ENCODE assay signal across 14 cellular contexts in genomic region chr14:102732924-102733323, GRCh38. TPM values are rescaled to one million over a fixed set of nuclear protein-coding genes. Genes with fewer than 3 reads are reported as not detected.
A peak's percentile ranks its signal among the peaks of the same experiment; 100 is the strongest.
DNase-seq lines count a peak whose midpoint lies in the region; ATAC-seq, FAIRE-seq and TF ChIP-seq lines count a peak whose summit lies in the region.
"Had no signal": no experiment of that assay in that cellular context is flagged by ENCODE, and none has a peak within 500 bp of the region (broad histone marks: within the 10 kb centered on the region; RNA-seq: fewer than 3 reads in every experiment).

No MANE protein-coding gene starts in this region.

- no peaks in the 10 kb centered on the region for H3K27me3 Mint-ChIP-seq in activated T-cell treated with anti-CD3 and anti-CD28 coated beads, Interleukin-2, amount 50 U/mL, for 4 hours (ENCODE audit: low read depth)
- H3K27me3 Mint-ChIP-seq in astrocyte (ENCODE audit: low read depth, unreplicated experiment): no peaks in the 10 kb centered on the region

- H3K9me3 ChIP-seq in astrocyte (ENCODE audit: insufficient read depth, low read depth, low read length) (no peaks in the 10 kb centered on the region), upper lobe of right lung (no peaks in the 10 kb centered on the region)

- peak; percentile 14 for DNase-seq in activated T-cell treated with anti-CD3 and anti-CD28 coated beads, Interleukin-2, amount 50 U/mL, for 1 hour
- no peak for DNase-seq in activated T-cell treated with anti-CD3 and anti-CD28 coated beads, Interleukin-2, amount 50 U/mL, for 4 hours
- DNase-seq in astrocyte (ENCODE audit: low read depth): no peak
- DNase-seq in mesenteric fat pad (ENCODE audit: low spot score): peak; percentile 43
- DNase-seq in upper lobe of right lung: peak; percentile 44
- no peak for DNase-seq in ACHN
- DNase-seq: C1 segment of cervical spinal cord, COR-L47, HCEC 1CT, IMR-90, NCI-H1417 treated with DMSO at 0.1 percent for 48 hours, NCI-H2029 treated with DMSO at 0.1 percent for 48 hours had no signal

- H3K4me1 ChIP-seq in astrocyte (ENCODE audit: insufficient read depth, low read length) (no peaks in the 10 kb centered on the region), upper lobe of right lung (no peaks in the 10 kb centered on the region)

- peaks cover 22% of the 10 kb centered on the region for H4K20me1 ChIP-seq in astrocyte (ENCODE audit: insufficient read depth, low read length)

- no peaks in the 10 kb centered on the region for H3K9me3 Mint-ChIP-seq in activated T-cell treated with anti-CD3 and anti-CD28 coated beads, Interleukin-2, amount 50 U/mL, for 4 hours
- no peaks in the 10 kb centered on the region for H3K9me3 Mint-ChIP-seq in astrocyte (ENCODE audit: unreplicated experiment)

- H3K36me3 ChIP-seq in astrocyte (ENCODE audit: insufficient read depth, low read length) (peaks cover 6% of the 10 kb centered on the region), upper lobe of right lung (peaks cover 19% of the 10 kb centered on the region)

- TF ChIP-seq CTCF in astrocyte (IDR thresholded peaks at IDR 0.05; ENCODE audit: insufficient read depth, low read depth, low read length) (no peak), upper lobe of right lung (IDR thresholded peaks at IDR 0.05) (no peak)

- in situ Hi-C loops in ACHN (cut with HindIII; ENCODE audit: low pct_ligation_motif_present, low pct_unique_long_range_greater_than_20kb, low sequenced_read_pairs): no loop called here

- no peaks in the 10 kb centered on the region for H3K27me3 ChIP-seq in astrocyte (ENCODE audit: insufficient read depth, low read length)
- H3K27me3 ChIP-seq in upper lobe of right lung: no peaks in the 10 kb centered on the region

- no peak overlapping the region for H2AFZ ChIP-seq in astrocyte (ENCODE audit: low read depth, low read length)

- H3K27ac ChIP-seq in astrocyte (ENCODE audit: low read depth, low read length) (no peak overlapping the region), upper lobe of right lung (no peak overlapping the region)

- intact Hi-C loops in upper lobe of right lung (cut with DNase I): no loop called here

- H3K4me3 Mint-ChIP-seq in activated T-cell treated with anti-CD3 and anti-CD28 coated beads, Interleukin-2, amount 50 U/mL, for 4 hours: no peak overlapping the region
- H3K4me3 Mint-ChIP-seq in astrocyte (ENCODE audit: unreplicated experiment): no peak overlapping the region

- no peak for FAIRE-seq in astrocyte (lab: Jason Lieb, UNC)

- peaks cover 14% of the 10 kb centered on the region for H3K36me3 Mint-ChIP-seq in activated T-cell treated with anti-CD3 and anti-CD28 coated beads, Interleukin-2, amount 50 U/mL, for 4 hours (ENCODE audit: insufficient read depth)
- H3K36me3 Mint-ChIP-seq in astrocyte (ENCODE audit: low read depth, unreplicated experiment): peaks cover 23% of the 10 kb centered on the region

- H3K4me2 ChIP-seq in astrocyte (ENCODE audit: low read length): no peak overlapping the region

- H3K4me1 Mint-ChIP-seq in activated T-cell treated with anti-CD3 and anti-CD28 coated beads, Interleukin-2, amount 50 U/mL, for 4 hours (ENCODE audit: low read depth): no peaks in the 10 kb centered on the region
- no peaks in the 10 kb centered on the region for H3K4me1 Mint-ChIP-seq in astrocyte (ENCODE audit: low read depth, unreplicated experiment)

- H3K9ac ChIP-seq in astrocyte (ENCODE audit: low read length): no peak overlapping the region

- H3K27ac Mint-ChIP-seq in astrocyte (ENCODE audit: unreplicated experiment): peak overlapping the region; percentile 26

- H3K4me3 ChIP-seq in astrocyte (ENCODE audit: insufficient read depth, low read depth, low read length): no peak overlapping the region
- H3K4me3 ChIP-seq in upper lobe of right lung: no peak overlapping the region

- H3K79me2 ChIP-seq in astrocyte (ENCODE audit: insufficient read depth, low read length): no peaks in the 10 kb centered on the region

- ATAC-seq in activated T-cell treated with anti-CD3 and anti-CD28 coated beads, Interleukin-2, amount 50 U/mL, for 4 hours: no peak
- ATAC-seq in upper lobe of right lung: no peak
- ATAC-seq in activated CD4-positive, CD25-positive, alpha-beta regulatory T cell treated with anti-CD3 and anti-CD28 coated beads, Interleukin-2, amount 50 U/mL, for 24 hours: no peak
- ATAC-seq in HG03469 (IDR thresholded peaks at IDR 0.05; ENCODE audit: unreplicated experiment): no peak

RNA-seq across cellular contexts. Expression of gene TRAF3, which starts 44.3 kb away (rescaled TPM):
- total RNA-seq in activated T-cell treated with anti-CD3 and anti-CD28 coated beads, Interleukin-2, amount 50 U/mL, for 4 hours: 10 to 100 TPM; 76.0 to 91.0 (median 78.1) TPM
- total RNA-seq in astrocyte (25.3 and 25.9 TPM in 2 replicates), mesenteric fat pad (33.3 TPM), upper lobe of right lung (22.3 TPM)

Comparison
In these comparisons a context has a peak if more than half of its experiments do, and no peak if none do; other contexts are left out.
1. DNase-seq: peak in activated T-cell treated with anti-CD3 and anti-CD28 coated beads, Interleukin-2, amount 50 U/mL, for 1 hour (single experiment), mesenteric fat pad (single experiment) and upper lobe of right lung (single experiment); none in activated T-cell treated with anti-CD3 and anti-CD28 coated beads, Interleukin-2, amount 50 U/mL, for 4 hours (single experiment), astrocyte (single experiment) and ACHN (single experiment).